In the genomic region with DNA sequence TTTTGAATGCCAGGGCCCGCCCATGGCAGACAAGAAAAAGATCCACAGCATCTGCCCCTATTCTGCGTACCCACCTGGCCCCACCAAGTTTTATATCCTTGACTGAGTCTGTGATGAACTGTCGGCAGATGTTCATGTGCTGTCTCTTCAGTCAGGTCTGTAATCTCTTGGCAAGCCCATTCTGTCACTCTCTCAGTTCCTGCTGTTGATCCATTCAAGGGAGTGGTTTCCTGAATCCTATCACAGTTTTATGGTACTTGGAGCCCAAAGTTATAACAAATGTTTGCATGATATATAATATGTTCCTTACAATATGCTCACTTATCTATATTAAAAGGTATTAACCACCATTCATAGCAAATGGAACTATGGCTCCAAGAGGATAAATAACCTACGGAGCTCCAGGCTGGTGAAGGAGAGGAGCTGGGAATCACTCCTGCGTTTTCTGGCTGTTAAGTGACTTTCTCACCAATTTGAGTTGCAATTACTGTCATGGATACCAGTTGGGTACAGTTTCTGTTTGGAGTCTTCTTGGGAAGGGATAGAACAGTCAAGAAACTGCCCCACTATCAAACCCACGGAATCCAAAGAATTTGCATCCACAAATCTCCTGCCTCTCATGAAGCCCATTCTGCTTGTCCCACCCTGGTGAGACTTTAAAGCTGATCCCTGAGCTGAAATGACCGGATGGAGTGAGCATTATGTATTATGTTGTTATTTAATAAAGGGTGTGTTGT, we compare ENCODE assay signal across 18 cellular contexts.
A peak's percentile ranks its signal among the peaks of the same experiment; 100 is the strongest.
DNase-seq lines count a peak whose midpoint lies in the region; ATAC-seq and TF ChIP-seq lines count a peak whose summit lies in the region.
"Had no signal": no experiment of that assay in that cellular context is flagged by ENCODE, and none has a peak within 500 bp of the region (broad histone marks: within the 10 kb centered on the region; RNA-seq: fewer than 3 reads in every experiment).

No MANE protein-coding gene starts in this region.

- no peaks in the 10 kb centered on the region for H3K9me2 ChIP-seq in GM23248 (ENCODE audit: insufficient read depth)

- H3K4me2 ChIP-seq in BLaER1 (peak overlapping the region; percentile 85), GM23248 (ENCODE audit: unreplicated experiment) (no peak overlapping the region)
- H3K4me2 ChIP-seq: A549 had no signal

- no peak overlapping the region for H3K4me3 ChIP-seq in BLaER1
- H3K4me3 ChIP-seq in WERI-Rb-1 (ENCODE audit: low read depth, low read length), result no peak overlapping the region
- H3K4me3 ChIP-seq in mucosa of descending colon, result no peak overlapping the region
- no peak overlapping the region for H3K4me3 ChIP-seq in GM23248
- H3K4me3 ChIP-seq: A549, HAP-1, SK-N-MC had no signal

- peak; percentile 59 for ATAC-seq in mucosa of descending colon
- ATAC-seq in HG02981 (IDR thresholded peaks at IDR 0.05; ENCODE audit: unreplicated experiment), result no peak
- ATAC-seq: A549, Right ventricle myocardium inferior had no signal

- no peak overlapping the region for H3K27ac ChIP-seq in BLaER1
- H3K27ac ChIP-seq in WERI-Rb-1, result no peak overlapping the region
- no peak overlapping the region for H3K27ac ChIP-seq in GM23248
- H3K27ac ChIP-seq: A549, C4-2B, SK-N-MC had no signal

- peaks cover 14% of the 10 kb centered on the region for H3K9me3 ChIP-seq in BLaER1
- H3K9me3 ChIP-seq in WERI-Rb-1 (ENCODE audit: severe bottlenecking), result no peaks in the 10 kb centered on the region
- no peaks in the 10 kb centered on the region for H3K9me3 ChIP-seq in mucosa of descending colon
- no peaks in the 10 kb centered on the region for H3K9me3 ChIP-seq in GM23248 (ENCODE audit: low read depth)
- H3K9me3 ChIP-seq: A549, HAP-1 had no signal

- WGBS in GM23248 (ENCODE audit: low coverage in 1 of 2, low lambda C conversion rate in 2 of 2, missing lambda C conversion rate in 2 of 2), 2 experiments, result 98 to 99% methylated on average over 7 of the region's 7 CpGs

- H2AFZ ChIP-seq in GM23248, result no peak overlapping the region

- in situ Hi-C loops in GM23248 (cut with MboI), result no loop called here

- H3K4me1 ChIP-seq in BLaER1 (peaks cover 76% of the 10 kb centered on the region), mucosa of descending colon (ENCODE audit: low read depth) (peaks cover 8% of the 10 kb centered on the region), GM23248 (ENCODE audit: insufficient read depth) (0 out of 2 replicates have a peak, but pooled peaks cover 4% of the 10 kb centered on the region)
- H3K4me1 ChIP-seq: A549, HAP-1 had no signal

- H3K36me3 ChIP-seq in BLaER1 (no peaks in the 10 kb centered on the region), WERI-Rb-1 (no peaks in the 10 kb centered on the region), mucosa of descending colon (ENCODE audit: low read depth) (no peaks in the 10 kb centered on the region), GM23248 (ENCODE audit: low read depth) (no peaks in the 10 kb centered on the region)
- H3K36me3 ChIP-seq: HAP-1 had no signal

- H3K9ac ChIP-seq in BLaER1, result no peak overlapping the region
- H3K9ac ChIP-seq in GM23248, result no peak overlapping the region

- DNase-seq in LHCN-M2 (ENCODE audit: low read depth) (peak; percentile 23), WERI-Rb-1 (peak; percentile 33), mucosa of descending colon (no peak), GM23248 (no peak), medulla oblongata (ENCODE audit: extremely low spot score) (no peak)
- no peak for DNase-seq in stimulated activated CD4-positive, alpha-beta T cell treated with anti-CD3 and anti-CD28 coated beads, Interleukin-2, amount 100 ng/mL, for 48 hours
- DNase-seq: GDM1, NCI-H1105, NCI-H1694, NCI-H2081 treated with DMSO at 0.1 percent for 48 hours, NCI-H510A treated with DMSO at 0.1 percent for 48 hours had no signal

- TF ChIP-seq CTCF in WERI-Rb-1 (IDR thresholded peaks at IDR 0.05; ENCODE audit: low read depth, low read length) (no peak), mucosa of descending colon (IDR thresholded peaks at IDR 0.05) (no peak)

- intact Hi-C loops in mucosa of descending colon (cut with DNase I, micrococcal nuclease), result no loop called here

- no peaks in the 10 kb centered on the region for H3K27me3 ChIP-seq in BLaER1
- no peaks in the 10 kb centered on the region for H3K27me3 ChIP-seq in WERI-Rb-1 (ENCODE audit: insufficient read depth, low read depth, severe bottlenecking)
- no peaks in the 10 kb centered on the region for H3K27me3 ChIP-seq in GM23248 (replicated peaks; ENCODE audit: insufficient read depth)

- H4K20me1 ChIP-seq in BLaER1 (no peaks in the 10 kb centered on the region), GM23248 (ENCODE audit: insufficient read depth) (no peaks in the 10 kb centered on the region)

- H3K79me2 ChIP-seq in GM23248 (ENCODE audit: insufficient read depth), result no peaks in the 10 kb centered on the region

- H3F3A ChIP-seq in GM23248 (ENCODE audit: insufficient read depth), result no peaks in the 10 kb centered on the region

Comparison
In these comparisons a context has a peak if more than half of its experiments do, and no peak if none do; other contexts are left out.
1. DNase-seq: peak in LHCN-M2 (single experiment) and WERI-Rb-1 (single experiment); none in mucosa of descending colon (0 of 3), GM23248 (single experiment), medulla oblongata (single experiment) and stimulated activated CD4-positive, alpha-beta T cell treated with anti-CD3 and anti-CD28 coated beads, Interleukin-2, amount 100 ng/mL, for 48 hours (0 of 2).